8 cellular contexts compared by ENCODE assay signal in genomic region chr3:50298836-50299637, GRCh38. TPM values are rescaled to one million over a fixed set of nuclear protein-coding genes. Genes with fewer than 3 reads are reported as not detected.
DNase-seq lines count a peak whose midpoint lies in the region; ATAC-seq and TF ChIP-seq lines count a peak whose summit lies in the region.

HYAL3 (minus strand) TSS chr3:50299405; CDS start chr3:50295602, 3,803 bp downstream.
NAA80 (minus strand) TSS chr3:50299405; CDS start chr3:50297463, 1,942 bp downstream.

- DNase-seq in NCI-H128 (lab: John Stamatoyannopoulos, UW; ENCODE audit: unreplicated experiment) (peak; percentile 91), SW480 (ENCODE audit: low spot score) (peak; percentile 98), adipocyte (ENCODE audit: low read depth) (peak; percentile 100), cardiac septum (ENCODE audit: low spot score) (peak; percentile 100), posterior cingulate gyrus (peak; percentile 98 to 100 (median 100)), upper lobe of right lung (peak; percentile 99)

- H3K9me3 ChIP-seq in adipocyte (ENCODE audit: control insufficient read depth, low read length): no peaks in the 10 kb centered on the region
- no peaks in the 10 kb centered on the region for H3K9me3 ChIP-seq in upper lobe of right lung

- intact Hi-C loops in cardiac septum (cut with DNase I): no loop called here
- intact Hi-C loops in posterior cingulate gyrus (cut with DNase I): no loop called here
- intact Hi-C loops in upper lobe of right lung (cut with DNase I): no loop called here

- peak within 1 kb of the TSS; percentile 95 for H3K9ac ChIP-seq in adipocyte (ENCODE audit: low read length)

- TF ChIP-seq CTCF in GM12873 (IDR thresholded peaks at IDR 0.05; ENCODE audit: insufficient read depth, low read depth, low read length, missing control alignments): peak; percentile 61
- TF ChIP-seq CTCF in upper lobe of right lung (IDR thresholded peaks at IDR 0.05): peak; percentile 47

- H3K4me1 ChIP-seq in adipocyte (ENCODE audit: control insufficient read depth, insufficient read depth, low read length) (peaks cover 22% of the 10 kb centered on the region), upper lobe of right lung (peaks cover 33% of the 10 kb centered on the region)

- H3K27ac ChIP-seq in upper lobe of right lung: peak within 1 kb of the TSS; percentile 87

- no peaks in the 10 kb centered on the region for H3K36me3 ChIP-seq in adipocyte (ENCODE audit: control insufficient read depth, insufficient read depth, low read length, severe bottlenecking)
- no peaks in the 10 kb centered on the region for H3K36me3 ChIP-seq in upper lobe of right lung

- peak; percentile 88 for ATAC-seq in HG02759 (IDR thresholded peaks at IDR 0.05; ENCODE audit: unreplicated experiment)
- ATAC-seq in upper lobe of right lung: peak; percentile 89

- H3K27me3 ChIP-seq in adipocyte (replicated peaks; ENCODE audit: control insufficient read depth, insufficient read depth, low read length): no peaks in the 10 kb centered on the region
- H3K27me3 ChIP-seq in upper lobe of right lung: no peaks in the 10 kb centered on the region

- H3K4me3 ChIP-seq in adipocyte (ENCODE audit: low read length): peak within 1 kb of the TSS; percentile 87
- H3K4me3 ChIP-seq in upper lobe of right lung: peak within 1 kb of the TSS; percentile 65

RNA-seq across cellular contexts. Expression of gene HYAL3, which starts in this region (rescaled TPM):
- total RNA-seq in cardiac septum (1.3 TPM), upper lobe of right lung (2.8 TPM)

RNA-seq across cellular contexts. Expression of gene NAA80, which starts in this region (rescaled TPM):
- total RNA-seq in cardiac septum (8.5 TPM), upper lobe of right lung (12.5 TPM)

Comparison
In these comparisons a context has a peak if more than half of its experiments do, and no peak if none do; other contexts are left out.
1. Peak in every context shown above with its lines: DNase-seq, ATAC-seq, H3K4me3 ChIP-seq and H3K27ac ChIP-seq.